13 cellular contexts compared by ENCODE assay signal in the genomic region with DNA sequence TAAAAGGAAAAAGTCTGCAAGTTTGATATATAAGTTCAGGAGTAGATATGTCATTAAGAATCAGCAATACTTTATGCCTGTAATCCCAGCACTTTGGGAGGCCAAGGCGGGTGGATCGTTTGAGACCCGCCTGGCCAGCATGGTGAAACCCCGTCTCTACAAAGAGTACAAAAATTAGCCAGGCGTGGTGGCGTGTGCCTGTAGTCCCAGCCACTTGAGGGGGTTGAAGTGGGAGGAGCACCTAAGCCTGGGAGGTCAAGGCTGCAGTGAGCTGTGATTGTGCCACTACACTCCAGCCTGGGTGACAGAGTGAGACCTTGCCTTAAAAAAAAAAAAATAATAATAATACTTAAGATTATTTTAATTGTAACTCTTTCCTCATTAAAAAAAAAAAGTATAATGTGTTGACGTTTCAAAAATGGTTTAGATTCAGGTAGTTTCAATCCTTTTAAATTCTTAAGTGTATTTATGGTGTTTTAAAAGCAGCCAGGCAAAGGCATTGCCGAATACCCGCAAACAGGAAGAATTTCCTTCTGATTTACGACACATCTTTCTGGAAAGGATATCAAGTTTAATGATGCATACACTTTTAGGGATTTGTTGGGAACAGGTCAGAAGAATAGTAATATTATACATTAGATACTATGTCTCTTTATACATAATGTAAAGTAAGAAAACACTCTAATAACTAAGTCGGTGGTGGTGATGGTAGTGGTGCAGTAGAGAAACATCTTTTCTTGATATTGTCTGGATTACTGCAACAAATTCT.
DNase-seq lines count a peak whose midpoint lies in the region; ATAC-seq and TF ChIP-seq lines count a peak whose summit lies in the region.
"Had no signal": no experiment of that assay in that cellular context is flagged by ENCODE, and none has a peak within 500 bp of the region (broad histone marks: within the 10 kb centered on the region; RNA-seq: fewer than 3 reads in every experiment).

No MANE protein-coding gene starts in this region.

- 29 to 42% methylated on average over 11 of the region's 11 CpGs for WGBS in thyroid gland, 2 donors

- TF ChIP-seq POLR2A in thyroid gland (IDR thresholded peaks at IDR 0.05): no peak

- H3K4me1 ChIP-seq in left ventricle myocardium inferior (peaks cover 43% of the 10 kb centered on the region), right atrium auricular region (peaks cover 0 to 47% of the 10 kb centered on the region in 2 donors), iPS-20b (ENCODE audit: insufficient read depth, low read length) (peaks cover 11% of the 10 kb centered on the region; the same call in 1 of the 2 replicates), thyroid gland (peaks cover 32 to 50% of the 10 kb centered on the region in 2 donors)

- CTCF ChIA-PET in activated naive CD4-positive, alpha-beta T cell treated with anti-CD3 and anti-CD28 coated beads, Interleukin-2, amount 10 ng/mL, durations not matched to agents 7 days and 5 days (lab: Charles Lee): no interaction called here

- ATAC-seq in HG03565 (IDR thresholded peaks at IDR 0.05; ENCODE audit: unreplicated experiment): no peak
- ATAC-seq: activated T-cell treated with anti-CD3 and anti-CD28 coated beads, Interleukin-2, amount 50 U/mL, for 4 hours had no signal

- H3K27ac ChIP-seq in left ventricle myocardium inferior (replicated peaks) (peak overlapping the region; percentile 30), right atrium auricular region (peak overlapping the region in 1 of 2 donors; percentile 18), iPS-20b (ENCODE audit: low read length) (no peak overlapping the region), thyroid gland (peak overlapping the region; percentile 12 to 46 (median 22))
- H3K27ac ChIP-seq: thoracic aorta had no signal

- H3K9me3 Mint-ChIP-seq in activated naive CD4-positive, alpha-beta T cell treated with anti-CD3 and anti-CD28 coated beads, Interleukin-2, amount 10 ng/mL, durations not matched to agents 7 days and 5 days: no peaks in the 10 kb centered on the region
- H3K9me3 Mint-ChIP-seq: activated T-cell treated with anti-CD3 and anti-CD28 coated beads, Interleukin-2, amount 50 U/mL, for 4 hours had no signal

- no peak for DNase-seq in left ventricle myocardium inferior
- DNase-seq in right atrium auricular region (ENCODE audit: low spot score): no peak
- DNase-seq in NCI-H69 (lab: John Stamatoyannopoulos, UW): peak; percentile 8
- DNase-seq in thyroid gland: peak; percentile 80 to 82
- DNase-seq in activated naive CD4-positive, alpha-beta T cell treated with anti-CD3 and anti-CD28 coated beads, Interleukin-2, amount 10 ng/mL, durations not matched to agents 7 days and 5 days: no peak
- DNase-seq in activated CD4-positive, CD25-positive, alpha-beta regulatory T cell treated with anti-CD3 and anti-CD28 coated beads, Interleukin-2, amount 50 U/mL, for 72 hours: no peak
- DNase-seq: activated T-cell treated with anti-CD3 and anti-CD28 coated beads, Interleukin-2, amount 50 U/mL, for 4 hours; kidney glomerular epithelial cell; naive B cell; stimulated activated CD4-positive, alpha-beta T cell treated with anti-CD3 and anti-CD28 coated beads, Interleukin-2, amount 100 ng/mL, for 24 hours had no signal

- peak overlapping the region; percentile 56; the same call in 1 of the 2 replicates for H3K9ac ChIP-seq in iPS-20b (ENCODE audit: low read depth, low read length)

- H3K27me3 ChIP-seq in left ventricle myocardium inferior (ENCODE audit: low read depth) (no peaks in the 10 kb centered on the region), right atrium auricular region (no peaks in the 10 kb centered on the region), iPS-20b (ENCODE audit: insufficient read depth, low read length) (no peaks in the 10 kb centered on the region), thyroid gland (no peaks in the 10 kb centered on the region)

- intact Hi-C loops in left ventricle myocardium inferior (cut with micrococcal nuclease) (no loop called here), thyroid gland (cut with DNase I) (no loop called here)

- no peak for TF ChIP-seq CTCF in left ventricle myocardium inferior (IDR thresholded peaks at IDR 0.05; ENCODE audit: borderline replicate concordance)
- no peak for TF ChIP-seq CTCF in right atrium auricular region (IDR thresholded peaks at IDR 0.05)
- TF ChIP-seq CTCF in thyroid gland (IDR thresholded peaks at IDR 0.05): no peak

- peaks cover 5% of the 10 kb centered on the region for H3K4me1 Mint-ChIP-seq in activated naive CD4-positive, alpha-beta T cell treated with anti-CD3 and anti-CD28 coated beads, Interleukin-2, amount 10 ng/mL, durations not matched to agents 7 days and 5 days

- H3K27ac Mint-ChIP-seq in activated naive CD4-positive, alpha-beta T cell treated with anti-CD3 and anti-CD28 coated beads, Interleukin-2, amount 10 ng/mL, durations not matched to agents 7 days and 5 days: no peak overlapping the region

- H3K36me3 ChIP-seq in left ventricle myocardium inferior: no peaks in the 10 kb centered on the region
- no peaks in the 10 kb centered on the region for H3K36me3 ChIP-seq in right atrium auricular region
- H3K36me3 ChIP-seq in iPS-20b (ENCODE audit: insufficient read depth, low read depth, low read length): no peaks in the 10 kb centered on the region
- no peaks in the 10 kb centered on the region for H3K36me3 ChIP-seq in thyroid gland
- H3K36me3 ChIP-seq: thoracic aorta had no signal

- H3K27me3 Mint-ChIP-seq in activated naive CD4-positive, alpha-beta T cell treated with anti-CD3 and anti-CD28 coated beads, Interleukin-2, amount 10 ng/mL, durations not matched to agents 7 days and 5 days: no peaks in the 10 kb centered on the region
- H3K27me3 Mint-ChIP-seq: naive B cell had no signal

- H3K4me3 Mint-ChIP-seq in activated naive CD4-positive, alpha-beta T cell treated with anti-CD3 and anti-CD28 coated beads, Interleukin-2, amount 10 ng/mL, durations not matched to agents 7 days and 5 days: no peak overlapping the region
- H3K4me3 Mint-ChIP-seq: activated T-cell treated with anti-CD3 and anti-CD28 coated beads, Interleukin-2, amount 50 U/mL, for 4 hours had no signal

- H3K36me3 Mint-ChIP-seq in activated naive CD4-positive, alpha-beta T cell treated with anti-CD3 and anti-CD28 coated beads, Interleukin-2, amount 10 ng/mL, durations not matched to agents 7 days and 5 days: peaks cover 5% of the 10 kb centered on the region
- H3K36me3 Mint-ChIP-seq: naive B cell had no signal

- H3K9me3 ChIP-seq in left ventricle myocardium inferior (replicated peaks) (no peaks in the 10 kb centered on the region), right atrium auricular region (no peaks in the 10 kb centered on the region), iPS-20b (ENCODE audit: insufficient read depth, low read depth, low read length) (no peaks in the 10 kb centered on the region), thyroid gland (no peaks in the 10 kb centered on the region)
- H3K9me3 ChIP-seq: thoracic aorta had no signal

- H3K4me3 ChIP-seq in left ventricle myocardium inferior (peak overlapping the region; percentile 9), right atrium auricular region (no peak overlapping the region), iPS-20b (ENCODE audit: low read length) (peak overlapping the region; percentile 68), thyroid gland (replicated peaks in 1 of 3) (no peak overlapping the region)
- H3K4me3 ChIP-seq: thoracic aorta had no signal

Comparison
In these comparisons a context has a peak if more than half of its experiments do, and no peak if none do; other contexts are left out.
1. H3K4me3 ChIP-seq: peak in left ventricle myocardium inferior (single experiment) and iPS-20b (single experiment); none in right atrium auricular region (0 of 2) and thyroid gland (0 of 3).
2. DNase-seq: peak in NCI-H69 (single experiment) and thyroid gland (2 of 2); none in left ventricle myocardium inferior (single experiment), right atrium auricular region (single experiment), activated naive CD4-positive, alpha-beta T cell treated with anti-CD3 and anti-CD28 coated beads, Interleukin-2, amount 10 ng/mL, durations not matched to agents 7 days and 5 days (single experiment) and activated CD4-positive, CD25-positive, alpha-beta regulatory T cell treated with anti-CD3 and anti-CD28 coated beads, Interleukin-2, amount 50 U/mL, for 72 hours (single experiment).